ENCODE assay signal across 13 cellular contexts in genomic region chr3:127670761-127671522, GRCh38. TPM values are rescaled to one million over a fixed set of nuclear protein-coding genes. Genes with fewer than 3 reads are reported as not detected.
DNase-seq lines count a peak whose midpoint lies in the region; ATAC-seq and TF ChIP-seq lines count a peak whose summit lies in the region.
"Had no signal": no experiment of that assay in that cellular context is flagged by ENCODE, and none has a peak within 500 bp of the region (broad histone marks: within the 10 kb centered on the region; RNA-seq: fewer than 3 reads in every experiment).

No MANE protein-coding gene starts in this region.

- H3K27me3 ChIP-seq in spleen (replicated peaks in 1 of 7) (no peaks in the 10 kb centered on the region), MG63 (no peaks in the 10 kb centered on the region)
- H3K27me3 ChIP-seq: body of pancreas, SJSA1 had no signal

- TF ChIP-seq POLR2A in spleen (IDR thresholded peaks at IDR 0.05) = no peak

- CTCF ChIA-PET in activated CD8-positive, alpha-beta memory T cell treated with anti-CD3 and anti-CD28 coated beads, Interleukin-2, amount 10 ng/mL, durations not matched to agents 7 days and 5 days (lab: Charles Lee) = interaction anchor here (2.0 kb wide), 1 partner anchor 96 kb away, joined by 7 read pairs; no protein-coding TSS in a partner anchor

- H3K4me3 ChIP-seq in spleen (peak overlapping the region in 1 of 8 donors; percentile 87), MG63 (no peak overlapping the region)

- intact Hi-C loops in spleen (cut with DNase I; ENCODE audit: low total_unique reads) = no loop called here

- TF ChIP-seq CTCF in spleen (IDR thresholded peaks at IDR 0.05 in 8 of 11, conservative IDR thresholded peaks at IDR 0.05 in 3 of 11) = no peak
- no peak for TF ChIP-seq CTCF in GM20000 (IDR thresholded peaks at IDR 0.05; ENCODE audit: extremely low read depth, missing control alignments)

- H3K27ac ChIP-seq in spleen = no peak overlapping the region

- DNase-seq in activated CD8-positive, alpha-beta memory T cell treated with anti-CD3 and anti-CD28 coated beads for 24 hours = peak; percentile 55
- no peak for DNase-seq in activated CD8-positive, alpha-beta memory T cell treated with anti-CD3 and anti-CD28 coated beads, Interleukin-2, amount 10 ng/mL, durations not matched to agents 7 days and 5 days
- DNase-seq in T-helper 17 cell = no peak
- no peak for DNase-seq in effector memory CD8-positive, alpha-beta T cell
- DNase-seq in spleen = peak; percentile 82
- no peak for DNase-seq in MG63
- DNase-seq in GM20000 (ENCODE audit: low spot score) = no peak
- DNase-seq: GDM1; stimulated activated naive CD4-positive, alpha-beta T cell treated with Interleukin-2 at 50 U/mL for 16 hours had no signal

- H3K27ac Mint-ChIP-seq in activated CD8-positive, alpha-beta memory T cell treated with anti-CD3 and anti-CD28 coated beads, Interleukin-2, amount 10 ng/mL, durations not matched to agents 7 days and 5 days = no peak overlapping the region
- peak overlapping the region; percentile 93 for H3K27ac Mint-ChIP-seq in T-helper 17 cell
- peak overlapping the region; percentile 95 to 97 for H3K27ac Mint-ChIP-seq in effector memory CD8-positive, alpha-beta T cell

- no peaks in the 10 kb centered on the region for H3K9me3 Mint-ChIP-seq in activated CD8-positive, alpha-beta memory T cell treated with anti-CD3 and anti-CD28 coated beads, Interleukin-2, amount 10 ng/mL, durations not matched to agents 7 days and 5 days (ENCODE audit: low read depth)
- no peaks in the 10 kb centered on the region for H3K9me3 Mint-ChIP-seq in effector memory CD8-positive, alpha-beta T cell

- no peaks in the 10 kb centered on the region for H3K36me3 Mint-ChIP-seq in activated CD8-positive, alpha-beta memory T cell treated with anti-CD3 and anti-CD28 coated beads, Interleukin-2, amount 10 ng/mL, durations not matched to agents 7 days and 5 days
- H3K36me3 Mint-ChIP-seq in T-helper 17 cell (ENCODE audit: low read depth) = no peaks in the 10 kb centered on the region
- peaks cover 18% of the 10 kb centered on the region for H3K36me3 Mint-ChIP-seq in effector memory CD8-positive, alpha-beta T cell (ENCODE audit: insufficient read depth)

- ATAC-seq in activated CD8-positive, alpha-beta memory T cell treated with anti-CD3 and anti-CD28 coated beads, Interleukin-2, amount 10 ng/mL, durations not matched to agents 7 days and 5 days = no peak
- ATAC-seq in T-helper 17 cell (no peak), GM18502 (IDR thresholded peaks at IDR 0.05; ENCODE audit: poor library complexity, unreplicated experiment) (no peak)
- ATAC-seq in effector memory CD8-positive, alpha-beta T cell (replicated peaks) = no peak
- ATAC-seq: K562 had no signal

- peaks cover 13 to 47% (median 34%) of the 10 kb centered on the region in 6 donors for H3K4me1 ChIP-seq in spleen

- WGBS in spleen, 5 donors = 94 to 96% (median 95%) methylated on average over 10 to 20 of the region's 20 CpGs

- H3K4me3 Mint-ChIP-seq in activated CD8-positive, alpha-beta memory T cell treated with anti-CD3 and anti-CD28 coated beads, Interleukin-2, amount 10 ng/mL, durations not matched to agents 7 days and 5 days = no peak overlapping the region
- H3K4me3 Mint-ChIP-seq in T-helper 17 cell = peak overlapping the region; percentile 90
- peak overlapping the region; percentile 92 to 93 for H3K4me3 Mint-ChIP-seq in effector memory CD8-positive, alpha-beta T cell

- H3K4me1 Mint-ChIP-seq in activated CD8-positive, alpha-beta memory T cell treated with anti-CD3 and anti-CD28 coated beads, Interleukin-2, amount 10 ng/mL, durations not matched to agents 7 days and 5 days = peaks cover 14% of the 10 kb centered on the region
- peaks cover 29% of the 10 kb centered on the region for H3K4me1 Mint-ChIP-seq in T-helper 17 cell
- H3K4me1 Mint-ChIP-seq in effector memory CD8-positive, alpha-beta T cell (ENCODE audit: low read depth in 2 of 2) = peaks cover 26 to 28% of the 10 kb centered on the region in 2 donors

- H3K9me3 ChIP-seq in T-helper 17 cell (ENCODE audit: control insufficient read depth, low read length, poor library complexity, severe bottlenecking) (no peaks in the 10 kb centered on the region), spleen (no peaks in the 10 kb centered on the region), MG63 (no peaks in the 10 kb centered on the region)
- H3K9me3 ChIP-seq: body of pancreas, SJSA1 had no signal

- H3K36me3 ChIP-seq in spleen (peaks cover 0 to 17% (median 2%) of the 10 kb centered on the region in 6 donors), MG63 (peaks cover 2% of the 10 kb centered on the region)

- H3K27me3 Mint-ChIP-seq in activated CD8-positive, alpha-beta memory T cell treated with anti-CD3 and anti-CD28 coated beads, Interleukin-2, amount 10 ng/mL, durations not matched to agents 7 days and 5 days = no peaks in the 10 kb centered on the region
- no peaks in the 10 kb centered on the region for H3K27me3 Mint-ChIP-seq in T-helper 17 cell
- H3K27me3 Mint-ChIP-seq in effector memory CD8-positive, alpha-beta T cell = no peaks in the 10 kb centered on the region

RNA-seq across cellular contexts. Expression of gene ABTB1, which starts 1.8 kb away (rescaled TPM):
- total RNA-seq in activated CD8-positive, alpha-beta memory T cell treated with anti-CD3 and anti-CD28 coated beads, Interleukin-2, amount 10 ng/mL, durations not matched to agents 7 days and 5 days = 10 to 100 TPM; 16.0 to 19.4 TPM
- 10 to 100 TPM; 88.6 to 95.2 TPM for total RNA-seq in T-helper 17 cell
- total RNA-seq in spleen = 100 to 1,000 TPM in 6 of 7 donors, 10 to 100 TPM in 1; 91.9 to 172 (median 152) TPM
- polyA plus RNA-seq in spleen = 100 to 1,000 TPM in 2 of 3 donors, 10 to 100 TPM in 1; 57.9 to 156 (median 138) TPM
- total RNA-seq in MG63 (2014; rRNA removed; shearing (Covaris generic); ENCODE audit: low replicate concordance) = 16.0 and 21.0 TPM in 2 replicates

RNA-seq across cellular contexts. Expression of gene PODXL2, which starts 42.0 kb away (rescaled TPM):
- total RNA-seq in activated CD8-positive, alpha-beta memory T cell treated with anti-CD3 and anti-CD28 coated beads, Interleukin-2, amount 10 ng/mL, durations not matched to agents 7 days and 5 days = 1 to 10 TPM; 1.4 to 2.2 TPM
- 1 to 10 TPM; 4.8 to 5.5 TPM for total RNA-seq in T-helper 17 cell
- total RNA-seq in spleen = 1 to 10 TPM in 6 of 7 donors, under 1 TPM in 1; 0.77 to 3.1 (median 2.5) TPM
- polyA plus RNA-seq in spleen = 1 to 10 TPM in 2 of 3 donors, under 1 TPM in 1; 0.87 to 2.7 (median 1.4) TPM
- 70.4 and 84.7 TPM in 2 replicates for total RNA-seq in MG63 (2014; rRNA removed; shearing (Covaris generic); ENCODE audit: low replicate concordance)

Comparison
In these comparisons a context has a peak if more than half of its experiments do, and no peak if none do; other contexts are left out.
1. DNase-seq: peak in activated CD8-positive, alpha-beta memory T cell treated with anti-CD3 and anti-CD28 coated beads for 24 hours (single experiment) and spleen (single experiment); none in activated CD8-positive, alpha-beta memory T cell treated with anti-CD3 and anti-CD28 coated beads, Interleukin-2, amount 10 ng/mL, durations not matched to agents 7 days and 5 days (single experiment), T-helper 17 cell (0 of 3), effector memory CD8-positive, alpha-beta T cell (0 of 3), MG63 (single experiment) and GM20000 (single experiment).
2. RNA of gene PODXL2, which starts 42.0 kb away (total RNA-seq): 70.4 to 84.7 TPM in MG63; 4.8 to 5.5 TPM in T-helper 17 cell, 0.77 to 3.1 TPM in spleen and 1.4 to 2.2 TPM in activated CD8-positive, alpha-beta memory T cell treated with anti-CD3 and anti-CD28 coated beads, Interleukin-2, amount 10 ng/mL, durations not matched to agents 7 days and 5 days; every median in the first group is over 10 times any median in the second.